Comparison of ENCODE assay signal across 8 cellular contexts in genomic region chr9:93057703-93058356, GRCh38. TPM values are rescaled to one million over a fixed set of nuclear protein-coding genes. Genes with fewer than 3 reads are reported as not detected.
DNase-seq lines count a peak whose midpoint lies in the region; ATAC-seq and TF ChIP-seq lines count a peak whose summit lies in the region.

No MANE protein-coding gene starts in this region.

- no peak for DNase-seq in activated CD8-positive, alpha-beta T cell treated with anti-CD3 and anti-CD28 coated beads, Interleukin-2, amount 10 ng/mL, durations not matched to agents 7 days and 5 days
- DNase-seq in mucosa of gallbladder (ENCODE audit: low spot score) (no peak), putamen (ENCODE audit: low spot score) (no peak)

- peak overlapping the region; percentile 83 to 86 for H3K4me3 ChIP-seq in neutrophil (ENCODE audit: low read depth in 1 of 2, low read length in 1 of 2)

- H3K9me3 Mint-ChIP-seq in activated CD8-positive, alpha-beta T cell treated with anti-CD3 and anti-CD28 coated beads, Interleukin-2, amount 10 ng/mL, durations not matched to agents 7 days and 5 days (ENCODE audit: insufficient read depth) = no peaks in the 10 kb centered on the region

- peaks cover 89 to 97% of the 10 kb centered on the region in 2 experiments for H3K4me1 ChIP-seq in neutrophil (ENCODE audit: control insufficient read depth in 1 of 2, insufficient read depth in 1 of 2, low read depth in 1 of 2, low read length in 1 of 2)

- ATAC-seq in GM18909 (IDR thresholded peaks at IDR 0.05; ENCODE audit: poor library complexity, unreplicated experiment) (peak; percentile 27), HG02763 (IDR thresholded peaks at IDR 0.05; ENCODE audit: unreplicated experiment) (peak; percentile 15), HG03469 (IDR thresholded peaks at IDR 0.05; ENCODE audit: unreplicated experiment) (no peak), GM18870 (IDR thresholded peaks at IDR 0.05; ENCODE audit: unreplicated experiment) (no peak)
- peak; percentile 17 for ATAC-seq in activated CD8-positive, alpha-beta T cell treated with anti-CD3 and anti-CD28 coated beads, Interleukin-2, amount 10 ng/mL, durations not matched to agents 7 days and 5 days

- H3K27ac Mint-ChIP-seq in activated CD8-positive, alpha-beta T cell treated with anti-CD3 and anti-CD28 coated beads, Interleukin-2, amount 10 ng/mL, durations not matched to agents 7 days and 5 days = peak overlapping the region; percentile 82

- POLR2A ChIA-PET in activated CD8-positive, alpha-beta T cell treated with anti-CD3 and anti-CD28 coated beads, Interleukin-2, amount 10 ng/mL, durations not matched to agents 7 days and 5 days (lab: Charles Lee) = interaction anchor here (0.7 kb wide), 1 partner anchor 10 kb away, joined by 3 read pairs; no protein-coding TSS in a partner anchor

- H3K27ac ChIP-seq in neutrophil = peak overlapping the region; percentile 93

- peaks cover 68% of the 10 kb centered on the region for H3K4me1 Mint-ChIP-seq in activated CD8-positive, alpha-beta T cell treated with anti-CD3 and anti-CD28 coated beads, Interleukin-2, amount 10 ng/mL, durations not matched to agents 7 days and 5 days (ENCODE audit: low read depth)

- no peaks in the 10 kb centered on the region for H3K36me3 ChIP-seq in neutrophil

- H3K9me3 ChIP-seq in neutrophil = no peaks in the 10 kb centered on the region

- no peaks in the 10 kb centered on the region for H3K27me3 Mint-ChIP-seq in activated CD8-positive, alpha-beta T cell treated with anti-CD3 and anti-CD28 coated beads, Interleukin-2, amount 10 ng/mL, durations not matched to agents 7 days and 5 days (ENCODE audit: low read depth)

- H3K36me3 Mint-ChIP-seq in activated CD8-positive, alpha-beta T cell treated with anti-CD3 and anti-CD28 coated beads, Interleukin-2, amount 10 ng/mL, durations not matched to agents 7 days and 5 days (ENCODE audit: low read depth) = peaks cover 17% of the 10 kb centered on the region

- no peak for TF ChIP-seq CTCF in neutrophil (IDR thresholded peaks at IDR 0.05)

- CTCF ChIA-PET in activated CD8-positive, alpha-beta T cell treated with anti-CD3 and anti-CD28 coated beads, Interleukin-2, amount 10 ng/mL, durations not matched to agents 7 days and 5 days (lab: Charles Lee) = interaction anchor here (2.1 kb wide), 1 partner anchor 54 kb away, joined by 8 read pairs; no protein-coding TSS in a partner anchor

- H3K4me3 Mint-ChIP-seq in activated CD8-positive, alpha-beta T cell treated with anti-CD3 and anti-CD28 coated beads, Interleukin-2, amount 10 ng/mL, durations not matched to agents 7 days and 5 days = peak overlapping the region; percentile 66

- no peaks in the 10 kb centered on the region for H3K27me3 ChIP-seq in neutrophil

RNA-seq across cellular contexts. Expression of gene SUSD3, which starts 0.7 kb away (rescaled TPM):
- 10 to 100 TPM; 57.9 to 59.6 TPM for total RNA-seq in activated CD8-positive, alpha-beta T cell treated with anti-CD3 and anti-CD28 coated beads, Interleukin-2, amount 10 ng/mL, durations not matched to agents 7 days and 5 days
- 5.0 TPM for total RNA-seq in mucosa of gallbladder

RNA-seq across cellular contexts. Expression of gene CARD19, which starts 38.2 kb away (rescaled TPM):
- total RNA-seq in activated CD8-positive, alpha-beta T cell treated with anti-CD3 and anti-CD28 coated beads, Interleukin-2, amount 10 ng/mL, durations not matched to agents 7 days and 5 days = 10 to 100 TPM; 51.7 to 55.4 TPM
- total RNA-seq in mucosa of gallbladder = 45.2 TPM

Comparison
In these comparisons a context has a peak if more than half of its experiments do, and no peak if none do; other contexts are left out.
1. ATAC-seq: peak in GM18909 (single experiment), HG02763 (single experiment) and activated CD8-positive, alpha-beta T cell treated with anti-CD3 and anti-CD28 coated beads, Interleukin-2, amount 10 ng/mL, durations not matched to agents 7 days and 5 days (single experiment); none in HG03469 (single experiment) and GM18870 (single experiment).